1 cellular context compared by ENCODE assay signal in genomic region chr5:178279723-178280438, GRCh38.
TF ChIP-seq lines count a peak whose summit lies in the region.

No MANE protein-coding gene starts in this region.

TF ChIP-seq in GM23338, 12 proteins besides CTCF, POLR2A, EP300 and RAD21 (continued from another document):
- TF ChIP-seq, protein P1, sequence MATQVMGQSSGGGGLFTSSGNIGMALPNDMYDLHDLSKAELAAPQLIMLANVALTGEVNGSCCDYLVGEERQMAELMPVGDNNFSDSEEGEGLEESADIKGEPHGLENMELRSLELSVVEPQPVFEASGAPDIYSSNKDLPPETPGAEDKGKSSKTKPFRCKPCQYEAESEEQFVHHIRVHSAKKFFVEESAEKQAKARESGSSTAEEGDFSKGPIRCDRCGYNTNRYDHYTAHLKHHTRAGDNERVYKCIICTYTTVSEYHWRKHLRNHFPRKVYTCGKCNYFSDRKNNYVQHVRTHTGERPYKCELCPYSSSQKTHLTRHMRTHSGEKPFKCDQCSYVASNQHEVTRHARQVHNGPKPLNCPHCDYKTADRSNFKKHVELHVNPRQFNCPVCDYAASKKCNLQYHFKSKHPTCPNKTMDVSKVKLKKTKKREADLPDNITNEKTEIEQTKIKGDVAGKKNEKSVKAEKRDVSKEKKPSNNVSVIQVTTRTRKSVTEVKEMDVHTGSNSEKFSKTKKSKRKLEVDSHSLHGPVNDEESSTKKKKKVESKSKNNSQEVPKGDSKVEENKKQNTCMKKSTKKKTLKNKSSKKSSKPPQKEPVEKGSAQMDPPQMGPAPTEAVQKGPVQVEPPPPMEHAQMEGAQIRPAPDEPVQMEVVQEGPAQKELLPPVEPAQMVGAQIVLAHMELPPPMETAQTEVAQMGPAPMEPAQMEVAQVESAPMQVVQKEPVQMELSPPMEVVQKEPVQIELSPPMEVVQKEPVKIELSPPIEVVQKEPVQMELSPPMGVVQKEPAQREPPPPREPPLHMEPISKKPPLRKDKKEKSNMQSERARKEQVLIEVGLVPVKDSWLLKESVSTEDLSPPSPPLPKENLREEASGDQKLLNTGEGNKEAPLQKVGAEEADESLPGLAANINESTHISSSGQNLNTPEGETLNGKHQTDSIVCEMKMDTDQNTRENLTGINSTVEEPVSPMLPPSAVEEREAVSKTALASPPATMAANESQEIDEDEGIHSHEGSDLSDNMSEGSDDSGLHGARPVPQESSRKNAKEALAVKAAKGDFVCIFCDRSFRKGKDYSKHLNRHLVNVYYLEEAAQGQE (IDR thresholded peaks at IDR 0.05; ENCODE audit: unreplicated experiment) = no peak
